7 cellular contexts compared by ENCODE assay signal in the genomic region with DNA sequence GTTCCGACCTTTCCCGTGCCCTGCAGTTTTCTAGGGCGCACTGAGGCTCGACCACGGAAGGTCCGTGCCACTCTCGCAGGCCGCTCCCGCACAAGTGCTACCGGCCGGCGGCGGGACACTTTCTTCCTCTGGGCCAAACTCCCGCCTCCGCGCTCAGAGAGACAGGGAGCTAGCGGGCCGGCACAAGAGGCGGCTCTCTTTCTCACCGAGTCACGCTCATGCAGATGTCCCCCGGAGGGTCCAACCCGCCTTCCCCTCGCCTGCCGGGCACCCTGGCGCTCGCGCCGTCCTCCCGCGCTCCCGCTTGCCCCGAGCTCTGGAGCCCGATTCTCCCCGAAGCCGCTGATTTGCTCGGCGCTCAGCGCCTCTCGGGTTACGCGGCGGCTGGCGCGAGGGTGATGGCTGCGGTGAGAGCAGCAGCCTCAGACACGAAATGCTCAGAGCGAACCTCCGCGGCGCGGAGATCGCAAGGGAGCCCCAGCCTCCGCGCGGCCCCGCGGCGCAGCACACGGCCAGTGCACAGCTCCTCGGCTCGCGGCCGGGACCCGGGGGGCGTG. TPM values are rescaled to one million over a fixed set of nuclear protein-coding genes. Genes with fewer than 3 reads are reported as not detected.
DNase-seq lines count a peak whose midpoint lies in the region; ATAC-seq, FAIRE-seq and TF ChIP-seq lines count a peak whose summit lies in the region.

No MANE protein-coding gene starts in this region.

- peaks cover 51% of the 10 kb centered on the region for H3K27me3 Mint-ChIP-seq in activated T-helper 17 cell treated with anti-CD3 and anti-CD28 coated beads, Interleukin-2, amount 50 U/mL, for 72 hours
- peaks cover 64% of the 10 kb centered on the region for H3K27me3 Mint-ChIP-seq in osteocyte (ENCODE audit: unreplicated experiment)

- H3K27ac Mint-ChIP-seq in activated T-helper 17 cell treated with anti-CD3 and anti-CD28 coated beads, Interleukin-2, amount 50 U/mL, for 72 hours = no peak overlapping the region
- H3K27ac Mint-ChIP-seq in osteocyte (ENCODE audit: unreplicated experiment) = no peak overlapping the region

- intact Hi-C loops in head of caudate nucleus (cut with DNase I) = loop anchor here (5.0 kb wide), 1 partner anchor 35 kb away; no protein-coding TSS in a partner anchor

- H3K4me3 Mint-ChIP-seq in activated T-helper 17 cell treated with anti-CD3 and anti-CD28 coated beads, Interleukin-2, amount 50 U/mL, for 72 hours = peak overlapping the region; percentile 63
- H3K4me3 Mint-ChIP-seq in osteocyte (ENCODE audit: unreplicated experiment) = peak overlapping the region; percentile 68

- TF ChIP-seq POLR2A in GM12891 (IDR thresholded peaks at IDR 0.05; ENCODE audit: low read depth, low read length) = no peak

- peaks cover 6% of the 10 kb centered on the region for H3K4me1 Mint-ChIP-seq in activated T-helper 17 cell treated with anti-CD3 and anti-CD28 coated beads, Interleukin-2, amount 50 U/mL, for 72 hours
- H3K4me1 Mint-ChIP-seq in osteocyte (ENCODE audit: unreplicated experiment) = peaks cover 12% of the 10 kb centered on the region

- peak; percentile 35 for ATAC-seq in activated T-helper 17 cell treated with anti-CD3 and anti-CD28 coated beads, Interleukin-2, amount 50 U/mL, for 72 hours (replicated peaks)
- ATAC-seq in GM19467 (IDR thresholded peaks at IDR 0.05; ENCODE audit: unreplicated experiment) = no peak
- no peak for ATAC-seq in HG02571 (IDR thresholded peaks at IDR 0.05; ENCODE audit: unreplicated experiment)

- DNase-seq in GM12891 (ENCODE audit: insufficient read length, low spot score) = peak; percentile 63
- peak; percentile 33 to 37 for DNase-seq in Kasumi-1 (lab: John Stamatoyannopoulos, UW)
- DNase-seq in head of caudate nucleus = peak in 37 of 42 donors; percentile 29 to 76 (median 52)
- no peak for DNase-seq in osteocyte (ENCODE audit: extremely low spot score, unreplicated experiment)

- H3K36me3 Mint-ChIP-seq in activated T-helper 17 cell treated with anti-CD3 and anti-CD28 coated beads, Interleukin-2, amount 50 U/mL, for 72 hours (ENCODE audit: low read depth) = no peaks in the 10 kb centered on the region
- no peaks in the 10 kb centered on the region for H3K36me3 Mint-ChIP-seq in osteocyte (ENCODE audit: unreplicated experiment)

- no peaks in the 10 kb centered on the region for H3K9me3 Mint-ChIP-seq in activated T-helper 17 cell treated with anti-CD3 and anti-CD28 coated beads, Interleukin-2, amount 50 U/mL, for 72 hours
- no peaks in the 10 kb centered on the region for H3K9me3 Mint-ChIP-seq in osteocyte (ENCODE audit: unreplicated experiment)

- TF ChIP-seq CTCF in osteocyte (IDR thresholded peaks at IDR 0.05) = no peak

- peak; percentile 89 for FAIRE-seq in GM12891 (lab: Jason Lieb, UNC)

TF ChIP-seq in GM12891, 5 proteins besides CTCF, POLR2A, EP300 and RAD21:
- TF ChIP-seq TAF1 (IDR thresholded peaks at IDR 0.05; ENCODE audit: low read depth, low read length) = no peak
- no peak for TF ChIP-seq POU2F2 (IDR thresholded peaks at IDR 0.05; ENCODE audit: low read depth, low read length)
- no peak for TF ChIP-seq PAX5 (IDR thresholded peaks at IDR 0.05; ENCODE audit: insufficient read depth, low read length, severe bottlenecking)
- TF ChIP-seq POLR2AphosphoS5 (IDR thresholded peaks at IDR 0.05; ENCODE audit: low read depth, low read length) = no peak
- TF ChIP-seq SPI1 (IDR thresholded peaks at IDR 0.05; ENCODE audit: low read depth, low read length) = no peak

RNA-seq across cellular contexts. Expression of a gene that starts 1.0 kb away (rescaled TPM):
- not detected for polyA plus RNA-seq in GM12891 (2012; ENCODE audit: low read depth, missing spikeins)
- not detected for total RNA-seq in activated T-helper 17 cell treated with anti-CD3 and anti-CD28 coated beads, Interleukin-2, amount 50 U/mL, for 72 hours
- not detected in 2 replicates for total RNA-seq in osteocyte
